ENCODE assay signal across 10 cellular contexts in genomic region chr3:12004741-12005513, GRCh38. TPM values are rescaled to one million over a fixed set of nuclear protein-coding genes. Genes with fewer than 3 reads are reported as not detected.
DNase-seq lines count a peak whose midpoint lies in the region; ATAC-seq and TF ChIP-seq lines count a peak whose summit lies in the region.
"Had no signal": no experiment of that assay in that cellular context is flagged by ENCODE, and none has a peak within 500 bp of the region (broad histone marks: within the 10 kb centered on the region; RNA-seq: fewer than 3 reads in every experiment).

No MANE protein-coding gene starts in this region.

- H3K4me1 Mint-ChIP-seq in endothelial cell (ENCODE audit: unreplicated experiment) (peaks cover 3% of the 10 kb centered on the region), progenitor cell of endocrine pancreas (ENCODE audit: low read depth) (peaks cover 4% of the 10 kb centered on the region)

- peak overlapping the region; percentile 80 for H3K4me3 Mint-ChIP-seq in endothelial cell (ENCODE audit: unreplicated experiment)
- H3K4me3 Mint-ChIP-seq in progenitor cell of endocrine pancreas (ENCODE audit: low read depth): peak overlapping the region; percentile 32

- no peak overlapping the region for H3K4me3 ChIP-seq in right lobe of liver

- intact Hi-C loops in right lobe of liver (cut with DNase I): no loop called here

- no peaks in the 10 kb centered on the region for H3K36me3 Mint-ChIP-seq in endothelial cell (ENCODE audit: low read depth, unreplicated experiment)
- no peaks in the 10 kb centered on the region for H3K36me3 Mint-ChIP-seq in progenitor cell of endocrine pancreas (ENCODE audit: insufficient read depth)

- TF ChIP-seq CTCF in endothelial cell (IDR thresholded peaks at IDR 0.05; ENCODE audit: unreplicated experiment): no peak
- no peak for TF ChIP-seq CTCF in progenitor cell of endocrine pancreas (IDR thresholded peaks at IDR 0.05; ENCODE audit: unreplicated experiment)
- no peak for TF ChIP-seq CTCF in right lobe of liver (IDR thresholded peaks at IDR 0.05)

- 12% methylated on average over 17 of the region's 57 CpGs for WGBS in right lobe of liver (ENCODE audit: insufficient coverage, low coverage, low lambda C conversion rate, missing lambda C conversion rate)

- no peaks in the 10 kb centered on the region for H3K4me1 ChIP-seq in right lobe of liver

- no peak for TF ChIP-seq POLR2A in right lobe of liver (IDR thresholded peaks at IDR 0.05)

- H3K27ac ChIP-seq in right lobe of liver: no peak overlapping the region
- H3K27ac ChIP-seq: KMS-11 had no signal

- H3K9me3 ChIP-seq in right lobe of liver: no peaks in the 10 kb centered on the region

- ATAC-seq in HG02642 (IDR thresholded peaks at IDR 0.05; ENCODE audit: poor library complexity, unreplicated experiment) (no peak), HG03565 (IDR thresholded peaks at IDR 0.05; ENCODE audit: unreplicated experiment) (no peak), right lobe of liver (no peak)

- H3K27me3 Mint-ChIP-seq in endothelial cell (ENCODE audit: unreplicated experiment) (peaks cover 5% of the 10 kb centered on the region), progenitor cell of endocrine pancreas (peaks cover 68% of the 10 kb centered on the region)

- DNase-seq in DMS53 (lab: John Stamatoyannopoulos, UW) (peak; percentile 30), DMS53 treated with DMSO at 0.1 percent for 48 hours (lab: John Stamatoyannopoulos, UW; ENCODE audit: unreplicated experiment) (no peak), NCI-H1105 (lab: John Stamatoyannopoulos, UW) (peak; percentile 2), endothelial cell (ENCODE audit: low spot score) (peak; percentile 36), progenitor cell of endocrine pancreas (ENCODE audit: low spot score, unreplicated experiment) (peak; percentile 22), right lobe of liver (no peak)
- DNase-seq: SHP77 had no signal

- H3K27me3 ChIP-seq in right lobe of liver: no peaks in the 10 kb centered on the region

- H3K36me3 ChIP-seq in right lobe of liver: no peaks in the 10 kb centered on the region

- H3K9me3 Mint-ChIP-seq in endothelial cell (ENCODE audit: unreplicated experiment) (no peaks in the 10 kb centered on the region), progenitor cell of endocrine pancreas (ENCODE audit: low read depth) (no peaks in the 10 kb centered on the region)

- H3K27ac Mint-ChIP-seq in endothelial cell (ENCODE audit: unreplicated experiment) (no peak overlapping the region), progenitor cell of endocrine pancreas (no peak overlapping the region)

RNA-seq across cellular contexts. Expression of gene SYN2, which starts 0.7 kb away (rescaled TPM):
- total RNA-seq in endothelial cell (ENCODE audit: unreplicated experiment) (4.3 TPM), progenitor cell of endocrine pancreas (0.96 and 1.4 TPM in 2 replicates), right lobe of liver (not detected)

Comparison
In these comparisons a context has a peak if more than half of its experiments do, and no peak if none do; other contexts are left out.
1. DNase-seq: peak in DMS53 (single experiment), NCI-H1105 (single experiment), endothelial cell (single experiment) and progenitor cell of endocrine pancreas (single experiment); none in DMS53 treated with DMSO at 0.1 percent for 48 hours (single experiment) and right lobe of liver (0 of 3).